In the genomic region with DNA sequence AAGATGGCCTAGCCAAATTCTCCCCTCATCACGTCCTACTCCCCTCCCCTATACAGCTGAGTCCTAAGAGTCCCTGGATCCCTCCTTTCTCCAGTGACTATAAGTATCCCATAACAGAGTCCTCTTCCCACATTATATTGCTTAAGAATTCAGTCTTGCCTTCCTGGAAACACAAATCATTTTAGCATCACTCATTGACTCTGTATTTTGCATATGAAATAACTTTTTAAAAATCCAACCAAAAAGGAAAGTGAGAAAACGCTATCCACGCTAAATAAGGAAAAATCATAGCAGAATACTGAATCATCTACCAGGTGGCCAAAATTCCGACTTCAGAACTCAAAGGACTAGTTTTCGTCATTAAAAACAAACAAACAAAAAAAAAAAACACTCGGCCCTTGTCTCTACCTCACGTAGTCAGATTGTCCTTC, we compare ENCODE assay signal across 8 cellular contexts.
DNase-seq lines count a peak whose midpoint lies in the region; ATAC-seq and TF ChIP-seq lines count a peak whose summit lies in the region.

No MANE protein-coding gene starts in this region.

- peak overlapping the region; percentile 62 for H3K4me3 Mint-ChIP-seq in activated T-cell treated with anti-CD3 and anti-CD28 coated beads, Interleukin-2, amount 50 U/mL, for 24 hours
- H3K4me3 Mint-ChIP-seq in activated naive CD8-positive, alpha-beta T cell treated with anti-CD3 and anti-CD28 coated beads for 36 hours = peak overlapping the region; percentile 50

- H3K36me3 ChIP-seq in tibial artery = peaks cover 0 to 15% (median 5%) of the 10 kb centered on the region in 3 donors
- peaks cover 72% of the 10 kb centered on the region for H3K36me3 ChIP-seq in WERI-Rb-1

- H3K4me3 ChIP-seq in tibial artery (peak overlapping the region in 1 of 2 donors; percentile 8), WERI-Rb-1 (ENCODE audit: low read depth, low read length) (no peak overlapping the region)

- H3K27me3 Mint-ChIP-seq in activated T-cell treated with anti-CD3 and anti-CD28 coated beads, Interleukin-2, amount 50 U/mL, for 24 hours = peaks cover 7% of the 10 kb centered on the region
- peaks cover 14% of the 10 kb centered on the region for H3K27me3 Mint-ChIP-seq in activated naive CD8-positive, alpha-beta T cell treated with anti-CD3 and anti-CD28 coated beads for 36 hours

- H3K36me3 Mint-ChIP-seq in activated T-cell treated with anti-CD3 and anti-CD28 coated beads, Interleukin-2, amount 50 U/mL, for 24 hours (ENCODE audit: low read depth) = peaks cover 4% of the 10 kb centered on the region
- H3K36me3 Mint-ChIP-seq in activated naive CD8-positive, alpha-beta T cell treated with anti-CD3 and anti-CD28 coated beads for 36 hours = peaks cover 10% of the 10 kb centered on the region

- peak overlapping the region; percentile 91 for H3K27ac Mint-ChIP-seq in activated T-cell treated with anti-CD3 and anti-CD28 coated beads, Interleukin-2, amount 50 U/mL, for 24 hours
- peak overlapping the region; percentile 82 for H3K27ac Mint-ChIP-seq in activated naive CD8-positive, alpha-beta T cell treated with anti-CD3 and anti-CD28 coated beads for 36 hours

- ATAC-seq in HG03571 (IDR thresholded peaks at IDR 0.05; ENCODE audit: unreplicated experiment) (no peak), HG03565 (IDR thresholded peaks at IDR 0.05; ENCODE audit: unreplicated experiment) (no peak)

- H3K9me3 ChIP-seq in tibial artery (no peaks in the 10 kb centered on the region), WERI-Rb-1 (ENCODE audit: severe bottlenecking) (no peaks in the 10 kb centered on the region)

- DNase-seq in activated T-cell treated with anti-CD3 and anti-CD28 coated beads, Interleukin-2, amount 50 U/mL, for 24 hours = no peak
- no peak for DNase-seq in activated T-cell treated with anti-CD3 and anti-CD28 coated beads for 4 hours
- DNase-seq in activated naive CD8-positive, alpha-beta T cell treated with anti-CD3 and anti-CD28 coated beads for 36 hours = no peak
- peak; percentile 65 for DNase-seq in iris pigment epithelial cell (ENCODE audit: low read depth)
- no peak for DNase-seq in tibial artery
- no peak for DNase-seq in WERI-Rb-1

- peak overlapping the region; percentile 84 to 88 for H3K27ac ChIP-seq in tibial artery
- H3K27ac ChIP-seq in WERI-Rb-1 = no peak overlapping the region

- TF ChIP-seq CTCF in tibial artery (IDR thresholded peaks at IDR 0.05) (no peak), WERI-Rb-1 (IDR thresholded peaks at IDR 0.05; ENCODE audit: low read depth, low read length) (no peak)

- H3K4me1 ChIP-seq in tibial artery = peaks cover 0 to 90% (median 56%) of the 10 kb centered on the region in 4 donors

- peaks cover 51% of the 10 kb centered on the region for H3K4me1 Mint-ChIP-seq in activated T-cell treated with anti-CD3 and anti-CD28 coated beads, Interleukin-2, amount 50 U/mL, for 24 hours (ENCODE audit: low read depth)
- peaks cover 42% of the 10 kb centered on the region for H3K4me1 Mint-ChIP-seq in activated naive CD8-positive, alpha-beta T cell treated with anti-CD3 and anti-CD28 coated beads for 36 hours

- H3K9me3 Mint-ChIP-seq in activated T-cell treated with anti-CD3 and anti-CD28 coated beads, Interleukin-2, amount 50 U/mL, for 24 hours = no peaks in the 10 kb centered on the region
- no peaks in the 10 kb centered on the region for H3K9me3 Mint-ChIP-seq in activated naive CD8-positive, alpha-beta T cell treated with anti-CD3 and anti-CD28 coated beads for 36 hours

- intact Hi-C loops in tibial artery (cut with DNase I; ENCODE audit: low total_unique reads) = loop anchor here (5.0 kb wide), 1 partner anchor 85 kb away; no protein-coding TSS in a partner anchor

- H3K27me3 ChIP-seq in tibial artery = no peaks in the 10 kb centered on the region
- no peaks in the 10 kb centered on the region for H3K27me3 ChIP-seq in WERI-Rb-1 (ENCODE audit: insufficient read depth, low read depth, severe bottlenecking)
